ENCODE assay signal across 8 cellular contexts in the genomic region with DNA sequence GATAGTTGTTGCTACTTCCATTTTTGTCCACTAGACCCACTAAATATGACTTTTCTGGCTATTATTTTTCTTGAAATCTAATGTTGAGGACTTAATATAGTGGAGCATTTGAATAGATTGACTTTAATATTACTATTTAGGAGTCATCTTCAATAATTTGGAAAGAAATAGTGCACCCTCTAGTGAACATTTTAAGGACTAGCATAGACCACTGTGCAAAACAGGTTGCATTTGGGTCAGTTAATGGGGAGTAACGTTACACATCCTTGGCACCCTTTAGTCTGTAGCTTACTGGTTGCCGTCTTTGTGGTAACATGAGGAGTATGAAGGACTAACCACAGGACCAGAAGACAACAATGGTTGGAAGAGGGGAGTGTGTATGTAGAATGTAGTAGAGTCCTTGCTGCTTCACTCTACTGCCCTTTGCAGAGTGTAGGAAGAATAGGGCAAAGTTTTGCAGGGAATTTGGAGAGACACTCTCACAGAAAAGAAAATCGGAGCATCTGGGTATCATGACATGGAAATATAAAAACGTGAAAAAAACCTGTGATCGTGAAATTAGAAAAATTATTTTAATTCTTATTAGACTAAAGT. TPM values are rescaled to one million over a fixed set of nuclear protein-coding genes. Genes with fewer than 3 reads are reported as not detected.
A peak's percentile ranks its signal among the peaks of the same experiment; 100 is the strongest.
DNase-seq lines count a peak whose midpoint lies in the region; ATAC-seq and TF ChIP-seq lines count a peak whose summit lies in the region.

No MANE protein-coding gene starts in this region.

- H3K36me3 Mint-ChIP-seq in Calu3 (ENCODE audit: insufficient read depth, unreplicated experiment): no peaks in the 10 kb centered on the region

- H3K27me3 Mint-ChIP-seq in Calu3 (ENCODE audit: unreplicated experiment): peaks cover 40% of the 10 kb centered on the region

- peaks cover 8% of the 10 kb centered on the region for H3K4me1 Mint-ChIP-seq in Calu3 (ENCODE audit: low read depth, unreplicated experiment)

- H3K4me1 ChIP-seq in adipocyte (ENCODE audit: control insufficient read depth, insufficient read depth, low read length) (no peaks in the 10 kb centered on the region), sigmoid colon (no peaks in the 10 kb centered on the region)

- H3K4me3 ChIP-seq in HL-60 (replicated peaks; ENCODE audit: insufficient read depth, low read length) (no peak overlapping the region), adipocyte (ENCODE audit: low read length) (no peak overlapping the region), sigmoid colon (no peak overlapping the region)

- H3K9ac ChIP-seq in adipocyte (ENCODE audit: low read length): no peak overlapping the region

- CTCF ChIA-PET in Calu3 (lab: Charles Lee): interaction anchor here (0.9 kb wide), 1 partner anchor 192 kb away, joined by 5 read pairs; no protein-coding TSS in a partner anchor

- TF ChIP-seq CTCF in HL-60 (IDR thresholded peaks at IDR 0.05; ENCODE audit: insufficient read depth, low read length) (peak; percentile 20), sigmoid colon (IDR thresholded peaks at IDR 0.05) (peak in 1 of 4 experiments; percentile 50), Calu3 (IDR thresholded peaks at IDR 0.05; ENCODE audit: unreplicated experiment) (no peak)

- H3K9me3 Mint-ChIP-seq in Calu3 (ENCODE audit: low read depth, unreplicated experiment): no peaks in the 10 kb centered on the region

- DNase-seq in AML-193 (lab: John Stamatoyannopoulos, UW): peak; percentile 18 to 37
- DNase-seq in HL-60 (ENCODE audit: low read depth in 1 of 2, low spot score in 1 of 2): no peak
- peak; percentile 70 for DNase-seq in adipocyte (ENCODE audit: low read depth)
- peak; percentile 29 for DNase-seq in inferior parietal cortex (ENCODE audit: extremely low spot score)
- no peak for DNase-seq in sigmoid colon
- no peak for DNase-seq in Calu3

- WGBS in sigmoid colon, 2 donors: 56 to 64% methylated on average over 5 of the region's 5 CpGs

- H3K9me3 ChIP-seq in adipocyte (ENCODE audit: control insufficient read depth, low read length) (no peaks in the 10 kb centered on the region), sigmoid colon (no peaks in the 10 kb centered on the region)

- H3K27ac ChIP-seq in HL-60 (replicated peaks): no peak overlapping the region
- H3K27ac ChIP-seq in sigmoid colon: no peak overlapping the region

- no peak for TF ChIP-seq POLR2A in sigmoid colon (IDR thresholded peaks at IDR 0.05)

- no peak overlapping the region for H3K27ac Mint-ChIP-seq in Calu3 (ENCODE audit: unreplicated experiment)

- intact Hi-C loops in sigmoid colon (cut with DNase I): loop anchor here (2.0 kb wide), 1 partner anchor 192 kb away; no protein-coding TSS in a partner anchor
- intact Hi-C loops in Calu3 (cut with micrococcal nuclease; ENCODE audit: unreplicated experiment): loop anchor here (1.0 to 2.0 kb wide), 3 partner anchors 35 to 286 kb away; partner anchors contain the start of genes FAM229B and TUBE1

- no peak overlapping the region for H3K4me3 Mint-ChIP-seq in Calu3 (ENCODE audit: low read depth, unreplicated experiment)

- ATAC-seq in GM21576 (IDR thresholded peaks at IDR 0.05; ENCODE audit: unreplicated experiment) (no peak), HG03175 (IDR thresholded peaks at IDR 0.05; ENCODE audit: unreplicated experiment) (no peak)

- BruUV-seq in Calu3 (replicated peaks; lab: Mats Ljungman, UMichigan): no TSS peak

- TF ChIP-seq EP300 in sigmoid colon (IDR thresholded peaks at IDR 0.05): no peak

- no peaks in the 10 kb centered on the region for H3K36me3 ChIP-seq in adipocyte (ENCODE audit: control insufficient read depth, insufficient read depth, low read length, severe bottlenecking)
- H3K36me3 ChIP-seq in sigmoid colon: no peaks in the 10 kb centered on the region

- H3K27me3 ChIP-seq in HL-60 (ENCODE audit: insufficient read depth, poor library complexity, severe bottlenecking) (no peaks in the 10 kb centered on the region), adipocyte (replicated peaks; ENCODE audit: control insufficient read depth, insufficient read depth, low read length) (no peaks in the 10 kb centered on the region), sigmoid colon (peaks cover 0 to under 1% (median 0%) of the 10 kb centered on the region in 3 donors)

RNA-seq across cellular contexts. Expression of gene RFPL4B, which starts 25.2 kb away (rescaled TPM):
- total RNA-seq in sigmoid colon: not detected
- polyA plus RNA-seq in sigmoid colon: not detected
- total RNA-seq in Calu3 (2022): not detected in 2 replicates

Comparison
In these comparisons a context has a peak if more than half of its experiments do, and no peak if none do; other contexts are left out.
1. DNase-seq: peak in AML-193 (2 of 2), adipocyte (single experiment) and inferior parietal cortex (single experiment); none in HL-60 (0 of 2), sigmoid colon (single experiment) and Calu3 (single experiment).